Comparison of ENCODE assay signal across 34 cellular contexts in the genomic region with DNA sequence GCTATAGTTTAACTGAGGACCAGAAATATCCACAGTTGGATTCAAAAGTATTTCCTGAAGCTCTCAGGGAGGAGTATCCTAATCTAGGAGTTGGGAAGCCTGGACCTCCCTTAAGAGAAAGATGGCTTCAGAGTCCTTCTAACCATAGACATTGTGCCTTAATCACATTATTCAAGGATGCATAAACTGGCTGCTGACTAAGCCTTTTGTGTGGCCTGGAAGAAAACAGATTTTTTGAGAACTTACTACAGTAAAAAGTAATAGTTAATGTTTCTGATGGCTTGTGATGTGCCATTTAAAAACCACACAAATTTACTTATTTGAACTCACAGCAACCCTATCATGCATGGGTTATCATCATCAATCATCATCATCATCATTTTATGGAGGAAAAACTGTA.
"Had no signal": no experiment of that assay in that cellular context is flagged by ENCODE, and none has a peak within 500 bp of the region (broad histone marks: within the 10 kb centered on the region; RNA-seq: fewer than 3 reads in every experiment).

No MANE protein-coding gene starts in this region.

- H3K36me3 ChIP-seq: MG63 had no signal

- H3K4me3 ChIP-seq: MG63 had no signal

- H3K9me3 ChIP-seq: MG63 had no signal

- DNase-seq: Karpas-422, Kasumi-1, MG63, MM.1S, MV-4-11, NCI-H1048, NCI-H1092, NCI-H1092 treated with DMSO at 0.1 percent for 48 hours, NCI-H1105, NCI-H1105 treated with DMSO at 0.1 percent for 48 hours, NCI-H1417, NCI-H1417 treated with DMSO at 0.1 percent for 48 hours, NCI-H1436, NCI-H1436 treated with DMSO at 0.1 percent for 48 hours, NCI-H146, NCI-H1694, NCI-H1694 treated with DMSO at 0.1 percent for 48 hours, NCI-H187, NCI-H187 treated with DMSO at 0.1 percent for 48 hours, NCI-H1930, NCI-H2029, NCI-H2029 treated with DMSO at 0.1 percent for 48 hours, NCI-H2081, NCI-H2081 treated with DMSO at 0.1 percent for 48 hours, NCI-H2107, NCI-H2171, NCI-H2171 treated with DMSO at 0.1 percent for 48 hours, NCI-H2227 treated with DMSO at 0.1 percent for 48 hours, NCI-H226, NCI-H345, NCI-H446, NCI-H446 treated with DMSO at 0.1 percent for 48 hours, NCI-H510A, NCI-H510A treated with DMSO at 0.1 percent for 48 hours had no signal
